Comparison of ENCODE assay signal across 1 cellular context in genomic region chr13:46553886-46554855, GRCh38.
TF ChIP-seq lines count a peak whose summit lies in the region.

No MANE protein-coding gene starts in this region.

TF ChIP-seq in IMR-90, 13 proteins besides CTCF, POLR2A, EP300 and RAD21:
- TF ChIP-seq MXI1 (IDR thresholded peaks at IDR 0.05; ENCODE audit: borderline replicate concordance, low read depth, low read length): peak; percentile 81
- no peak for TF ChIP-seq NFE2L2 (IDR thresholded peaks at IDR 0.05; ENCODE audit: low read depth, low read length)
- no peak for TF ChIP-seq RFX5 (IDR thresholded peaks at IDR 0.05; ENCODE audit: low read depth, low read length)
TF ChIP-seq in IMR-90: peak in this region for 1.
